Comparison of ENCODE assay signal across 13 cellular contexts in the genomic region with DNA sequence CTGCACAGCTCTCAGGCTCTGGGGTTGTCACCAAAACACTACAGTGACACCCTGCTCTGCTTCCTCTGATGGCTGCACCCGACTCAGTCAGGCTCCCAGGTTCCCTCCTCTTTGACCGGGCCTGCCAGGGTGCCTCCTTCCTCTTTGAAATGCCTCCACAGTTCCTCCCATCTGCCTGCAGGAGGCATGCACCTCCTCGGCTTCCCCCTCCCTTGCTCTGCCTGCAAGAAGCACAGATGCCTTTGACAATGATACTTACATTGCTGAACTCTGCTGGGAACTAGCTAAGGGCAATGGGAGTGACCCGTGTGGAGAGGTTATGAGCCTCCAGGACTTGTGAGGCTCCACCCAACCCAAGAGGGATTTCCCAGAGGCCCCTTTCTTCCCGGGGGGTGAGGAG.
DNase-seq lines count a peak whose midpoint lies in the region; ATAC-seq and TF ChIP-seq lines count a peak whose summit lies in the region.
"Had no signal": no experiment of that assay in that cellular context is flagged by ENCODE, and none has a peak within 500 bp of the region (broad histone marks: within the 10 kb centered on the region; RNA-seq: fewer than 3 reads in every experiment).

No MANE protein-coding gene starts in this region.

- H3K4me3 ChIP-seq in cardiac muscle cell (no peak overlapping the region), heart right ventricle (no peak overlapping the region), left ventricle myocardium inferior (no peak overlapping the region), PC-9 (no peak overlapping the region)

- H3K79me2 ChIP-seq in PC-9 (ENCODE audit: low read depth) = no peaks in the 10 kb centered on the region

- H3K4me3 Mint-ChIP-seq in type B pancreatic cell = no peak overlapping the region
- H3K4me3 Mint-ChIP-seq: naive B cell had no signal

- TF ChIP-seq CTCF in cardiac muscle cell (IDR thresholded peaks at IDR 0.05; ENCODE audit: low read depth, low read length) (peak; percentile 56), heart right ventricle (IDR thresholded peaks at IDR 0.05) (no peak), type B pancreatic cell (conservative IDR thresholded peaks at IDR 0.05) (peak; percentile 58), GM10248 (IDR thresholded peaks at IDR 0.05; ENCODE audit: control extremely low read depth, extremely low read depth, low read depth, missing control alignments) (no peak), left ventricle myocardium inferior (IDR thresholded peaks at IDR 0.05; ENCODE audit: borderline replicate concordance) (no peak), PC-9 (conservative IDR thresholded peaks at IDR 0.05) (no peak)

- peaks cover 20% of the 10 kb centered on the region for H3K27me3 Mint-ChIP-seq in type B pancreatic cell
- H3K27me3 Mint-ChIP-seq: naive B cell had no signal

- POLR2A ChIA-PET in GM10248 (lab: Yijun Ruan, JAX) = no interaction called here
- POLR2A ChIA-PET in PC-9 (lab: Charles Lee; ENCODE audit: unreplicated experiment) = no interaction called here

- DNase-seq in cardiac muscle cell (ENCODE audit: low read depth in 1 of 2, low spot score in 1 of 2) (peak; percentile 49 to 62), heart right ventricle (no peak), SW480 (ENCODE audit: low spot score) (peak; percentile 20), hepatic stellate cell (ENCODE audit: low spot score) (peak; percentile 19), type B pancreatic cell (ENCODE audit: extremely low spot score, unreplicated experiment) (no peak), GM10248 (ENCODE audit: extremely low spot score) (no peak), left ventricle myocardium inferior (no peak), PC-9 (no peak)
- DNase-seq: activated CD4-positive, alpha-beta T cell treated with anti-CD3 and anti-CD28 coated beads, Interleukin-2, amount 50 U/mL, for 4 hours; naive B cell; NCI-H1436 treated with DMSO at 0.1 percent for 48 hours; SHP77; stimulated activated CD4-positive, alpha-beta T cell treated with anti-CD3 and anti-CD28 coated beads, Interleukin-2, amount 100 ng/mL, for 48 hours had no signal

- H3K27me3 ChIP-seq in cardiac muscle cell = no peaks in the 10 kb centered on the region
- no peaks in the 10 kb centered on the region for H3K27me3 ChIP-seq in heart right ventricle
- peaks cover 5% of the 10 kb centered on the region for H3K27me3 ChIP-seq in left ventricle myocardium inferior (ENCODE audit: low read depth)
- peaks cover 49% of the 10 kb centered on the region for H3K27me3 ChIP-seq in PC-9 (ENCODE audit: insufficient read depth, low read depth)

- H3K9me3 ChIP-seq in cardiac muscle cell (ENCODE audit: low read depth) = no peaks in the 10 kb centered on the region
- H3K9me3 ChIP-seq in heart right ventricle = peaks cover 0 to 11% (median 0%) of the 10 kb centered on the region in 11 donors
- peaks cover 14% of the 10 kb centered on the region for H3K9me3 ChIP-seq in left ventricle myocardium inferior (replicated peaks)
- H3K9me3 ChIP-seq in PC-9 (ENCODE audit: insufficient read depth, low read depth) = no peaks in the 10 kb centered on the region

- intact Hi-C loops in heart right ventricle (cut with DNase I) (no loop called here), left ventricle myocardium inferior (cut with micrococcal nuclease) (no loop called here), PC-9 (cut with micrococcal nuclease; ENCODE audit: unreplicated experiment) (no loop called here)

- H3K36me3 Mint-ChIP-seq in type B pancreatic cell = no peaks in the 10 kb centered on the region
- H3K36me3 Mint-ChIP-seq: naive B cell had no signal

- BruUV-seq in PC-9 (replicated peaks; lab: Mats Ljungman, UMichigan) = no TSS peak

- no peak for ATAC-seq in heart right ventricle

- no peaks in the 10 kb centered on the region for H3K36me3 ChIP-seq in cardiac muscle cell
- H3K36me3 ChIP-seq in heart right ventricle = no peaks in the 10 kb centered on the region
- no peaks in the 10 kb centered on the region for H3K36me3 ChIP-seq in left ventricle myocardium inferior
- H3K36me3 ChIP-seq in PC-9 (ENCODE audit: low read depth) = no peaks in the 10 kb centered on the region

- H3K9me3 Mint-ChIP-seq in type B pancreatic cell = no peaks in the 10 kb centered on the region

- no peak overlapping the region for H3K27ac Mint-ChIP-seq in type B pancreatic cell
- H3K27ac Mint-ChIP-seq: naive B cell had no signal

- H3K4me1 Mint-ChIP-seq in type B pancreatic cell (ENCODE audit: unreplicated experiment) = peaks cover 32% of the 10 kb centered on the region
- H3K4me1 Mint-ChIP-seq: naive B cell had no signal

- H3K9me2 ChIP-seq in PC-9 (ENCODE audit: insufficient read depth) = no peaks in the 10 kb centered on the region

- H3K4me1 ChIP-seq in cardiac muscle cell (ENCODE audit: low read depth) (no peaks in the 10 kb centered on the region), heart right ventricle (no peaks in the 10 kb centered on the region), left ventricle myocardium inferior (no peaks in the 10 kb centered on the region), PC-9 (replicated peaks; ENCODE audit: insufficient read depth) (no peaks in the 10 kb centered on the region)

- H3K27ac ChIP-seq in cardiac muscle cell (no peak overlapping the region), heart right ventricle (no peak overlapping the region), left ventricle myocardium inferior (replicated peaks) (no peak overlapping the region), PC-9 (no peak overlapping the region)

- no peaks in the 10 kb centered on the region for H4K20me1 ChIP-seq in PC-9 (ENCODE audit: insufficient read depth)

- no peak overlapping the region for H2AFZ ChIP-seq in PC-9

- H3K4me2 ChIP-seq in PC-9 = no peak overlapping the region

- 9 to 19% methylated on average over 5 of the region's 5 CpGs for WGBS in heart right ventricle, 2 donors

- CTCF ChIA-PET in GM10248 (lab: Yijun Ruan, JAX) = no interaction called here
- CTCF ChIA-PET in PC-9 (lab: Charles Lee) = no interaction called here

- H3F3A ChIP-seq in PC-9 (ENCODE audit: insufficient read depth, low read depth) = no peaks in the 10 kb centered on the region

Comparison
In these comparisons a context has a peak if more than half of its experiments do, and no peak if none do; other contexts are left out.
1. DNase-seq: peak in cardiac muscle cell (2 of 2), SW480 (single experiment) and hepatic stellate cell (single experiment); none in heart right ventricle (0 of 2), type B pancreatic cell (single experiment), GM10248 (single experiment), left ventricle myocardium inferior (single experiment) and PC-9 (0 of 2).
2. CTCF ChIP-seq: peak in cardiac muscle cell (single experiment) and type B pancreatic cell (single experiment); none in heart right ventricle (0 of 9), GM10248 (single experiment), left ventricle myocardium inferior (single experiment) and PC-9 (single experiment).